ENCODE assay signal across 1 cellular context in the genomic region with DNA sequence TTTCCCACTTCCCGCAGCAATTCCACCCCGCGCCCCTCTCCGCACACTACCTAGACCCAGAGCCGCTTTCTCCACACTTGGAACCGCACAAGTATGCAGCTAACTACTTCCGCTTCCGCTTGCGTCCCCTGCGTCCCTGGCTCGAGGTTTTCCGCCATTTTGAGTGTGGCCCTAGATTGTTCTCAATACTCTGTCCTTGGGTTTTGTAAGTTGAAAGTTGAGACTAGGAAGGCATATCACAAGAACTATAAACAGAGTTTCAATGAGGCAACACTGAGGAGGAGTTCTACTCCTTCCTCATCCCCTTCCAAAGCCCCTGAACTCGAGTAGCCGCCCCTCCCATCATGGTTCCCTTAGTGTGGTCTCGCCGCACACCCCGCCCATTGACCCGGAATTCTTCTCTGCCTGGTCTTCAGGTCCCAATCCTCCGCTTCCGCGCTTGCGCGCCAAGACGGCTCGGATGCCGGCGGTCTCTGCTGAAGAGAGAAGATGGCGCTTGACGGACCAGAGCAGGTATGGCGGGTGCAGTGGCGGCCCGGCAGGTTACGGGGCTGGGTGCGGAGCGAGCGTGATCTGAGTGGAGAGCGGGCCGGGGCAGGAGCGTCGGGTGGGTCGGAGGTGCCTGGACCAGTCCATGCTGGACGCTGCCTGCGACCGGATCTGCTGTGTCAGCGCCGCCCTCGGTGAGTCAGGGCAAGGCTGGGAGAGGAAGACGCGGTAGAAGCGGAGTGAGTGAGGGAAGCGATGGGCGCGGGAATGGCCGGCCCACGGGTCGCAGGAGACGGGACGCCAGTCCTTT.
TF ChIP-seq lines count a peak whose summit lies in the region.

A gene with protein sequence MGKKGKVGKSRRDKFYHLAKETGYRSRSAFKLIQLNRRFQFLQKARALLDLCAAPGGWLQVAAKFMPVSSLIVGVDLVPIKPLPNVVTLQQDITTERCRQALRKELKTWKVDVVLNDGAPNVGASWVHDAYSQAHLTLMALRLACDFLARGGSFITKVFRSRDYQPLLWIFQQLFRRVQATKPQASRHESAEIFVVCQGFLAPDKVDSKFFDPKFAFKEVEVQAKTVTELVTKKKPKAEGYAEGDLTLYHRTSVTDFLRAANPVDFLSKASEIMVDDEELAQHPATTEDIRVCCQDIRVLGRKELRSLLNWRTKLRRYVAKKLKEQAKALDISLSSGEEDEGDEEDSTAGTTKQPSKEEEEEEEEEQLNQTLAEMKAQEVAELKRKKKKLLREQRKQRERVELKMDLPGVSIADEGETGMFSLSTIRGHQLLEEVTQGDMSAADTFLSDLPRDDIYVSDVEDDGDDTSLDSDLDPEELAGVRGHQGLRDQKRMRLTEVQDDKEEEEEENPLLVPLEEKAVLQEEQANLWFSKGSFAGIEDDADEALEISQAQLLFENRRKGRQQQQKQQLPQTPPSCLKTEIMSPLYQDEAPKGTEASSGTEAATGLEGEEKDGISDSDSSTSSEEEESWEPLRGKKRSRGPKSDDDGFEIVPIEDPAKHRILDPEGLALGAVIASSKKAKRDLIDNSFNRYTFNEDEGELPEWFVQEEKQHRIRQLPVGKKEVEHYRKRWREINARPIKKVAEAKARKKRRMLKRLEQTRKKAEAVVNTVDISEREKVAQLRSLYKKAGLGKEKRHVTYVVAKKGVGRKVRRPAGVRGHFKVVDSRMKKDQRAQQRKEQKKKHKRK (minus strand): TSS at position 662 of the 799 bp plus-strand sequence. CDS start 761 bp downstream, outside the sequence.
A gene (plus strand): TSS at position 430 of the 799 bp plus-strand sequence. CDS start 60 bp downstream, at position 490.

TF ChIP-seq in WTC11, 78 proteins besides CTCF, POLR2A, EP300 and RAD21 (continued from another document and continues in another):
- TF ChIP-seq NR1H2 (CRISPR knock-in tag; IDR thresholded peaks at IDR 0.05) (no peak), ATF1 (CRISPR knock-in tag; IDR thresholded peaks at IDR 0.05) (no peak), RELA (CRISPR knock-in tag; IDR thresholded peaks at IDR 0.05; ENCODE audit: borderline replicate concordance) (no peak), ZNF219 (CRISPR knock-in tag; IDR thresholded peaks at IDR 0.05; ENCODE audit: borderline replicate concordance) (no peak), ZNF671 (CRISPR knock-in tag; IDR thresholded peaks at IDR 0.05) (no peak), NR2C2 (CRISPR knock-in tag; IDR thresholded peaks at IDR 0.05) (peak; percentile 91), ZBTB21 (CRISPR knock-in tag; IDR thresholded peaks at IDR 0.05; ENCODE audit: borderline replicate concordance) (no peak), CREM (CRISPR knock-in tag; IDR thresholded peaks at IDR 0.05) (no peak), PRRX2 (CRISPR knock-in tag; IDR thresholded peaks at IDR 0.05) (no peak), NR3C1 (CRISPR knock-in tag; conservative IDR thresholded peaks at IDR 0.05; ENCODE audit: low read depth) (no peak), ELF4 (CRISPR knock-in tag; IDR thresholded peaks at IDR 0.05; ENCODE audit: low read depth) (no peak), MXD4 (CRISPR knock-in tag; IDR thresholded peaks at IDR 0.05; ENCODE audit: borderline replicate concordance) (no peak), ZNF423 (CRISPR knock-in tag; IDR thresholded peaks at IDR 0.05) (no peak), SMAD4 (CRISPR knock-in tag; IDR thresholded peaks at IDR 0.05) (no peak), GTF2I (CRISPR knock-in tag; conservative IDR thresholded peaks at IDR 0.05) (no peak), TP53 (CRISPR knock-in tag; IDR thresholded peaks at IDR 0.05) (no peak), SP1 (CRISPR knock-in tag; conservative IDR thresholded peaks at IDR 0.05) (peak; percentile 56; the same call in 1 of the 2 replicates), NFATC4 (CRISPR knock-in tag; IDR thresholded peaks at IDR 0.05) (no peak), GRHL2 (CRISPR knock-in tag; IDR thresholded peaks at IDR 0.05; ENCODE audit: insufficient replicate concordance, severe bottlenecking) (no peak), TCF7 (CRISPR knock-in tag; IDR thresholded peaks at IDR 0.05; ENCODE audit: low read depth) (no peak)
- TF ChIP-seq, protein P1, sequence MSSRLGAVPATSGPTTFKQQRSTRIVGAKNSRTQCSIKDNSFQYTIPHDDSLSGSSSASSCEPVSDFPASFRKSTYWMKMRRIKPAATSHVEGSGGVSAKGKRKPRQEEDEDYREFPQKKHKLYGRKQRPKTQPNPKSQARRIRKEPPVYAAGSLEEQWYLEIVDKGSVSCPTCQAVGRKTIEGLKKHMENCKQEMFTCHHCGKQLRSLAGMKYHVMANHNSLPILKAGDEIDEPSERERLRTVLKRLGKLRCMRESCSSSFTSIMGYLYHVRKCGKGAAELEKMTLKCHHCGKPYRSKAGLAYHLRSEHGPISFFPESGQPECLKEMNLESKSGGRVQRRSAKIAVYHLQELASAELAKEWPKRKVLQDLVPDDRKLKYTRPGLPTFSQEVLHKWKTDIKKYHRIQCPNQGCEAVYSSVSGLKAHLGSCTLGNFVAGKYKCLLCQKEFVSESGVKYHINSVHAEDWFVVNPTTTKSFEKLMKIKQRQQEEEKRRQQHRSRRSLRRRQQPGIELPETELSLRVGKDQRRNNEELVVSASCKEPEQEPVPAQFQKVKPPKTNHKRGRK (CRISPR knock-in tag; IDR thresholded peaks at IDR 0.05; ENCODE audit: borderline replicate concordance), result no peak
- TF ChIP-seq, protein P2, sequence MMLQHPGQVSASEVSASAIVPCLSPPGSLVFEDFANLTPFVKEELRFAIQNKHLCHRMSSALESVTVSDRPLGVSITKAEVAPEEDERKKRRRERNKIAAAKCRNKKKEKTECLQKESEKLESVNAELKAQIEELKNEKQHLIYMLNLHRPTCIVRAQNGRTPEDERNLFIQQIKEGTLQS (CRISPR knock-in tag; conservative IDR thresholded peaks at IDR 0.05), result no peak
- TF ChIP-seq, protein P3, sequence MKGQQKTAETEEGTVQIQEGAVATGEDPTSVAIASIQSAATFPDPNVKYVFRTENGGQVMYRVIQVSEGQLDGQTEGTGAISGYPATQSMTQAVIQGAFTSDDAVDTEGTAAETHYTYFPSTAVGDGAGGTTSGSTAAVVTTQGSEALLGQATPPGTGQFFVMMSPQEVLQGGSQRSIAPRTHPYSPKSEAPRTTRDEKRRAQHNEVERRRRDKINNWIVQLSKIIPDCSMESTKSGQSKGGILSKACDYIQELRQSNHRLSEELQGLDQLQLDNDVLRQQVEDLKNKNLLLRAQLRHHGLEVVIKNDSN (CRISPR knock-in tag; IDR thresholded peaks at IDR 0.05), result no peak
- TF ChIP-seq, protein P4, sequence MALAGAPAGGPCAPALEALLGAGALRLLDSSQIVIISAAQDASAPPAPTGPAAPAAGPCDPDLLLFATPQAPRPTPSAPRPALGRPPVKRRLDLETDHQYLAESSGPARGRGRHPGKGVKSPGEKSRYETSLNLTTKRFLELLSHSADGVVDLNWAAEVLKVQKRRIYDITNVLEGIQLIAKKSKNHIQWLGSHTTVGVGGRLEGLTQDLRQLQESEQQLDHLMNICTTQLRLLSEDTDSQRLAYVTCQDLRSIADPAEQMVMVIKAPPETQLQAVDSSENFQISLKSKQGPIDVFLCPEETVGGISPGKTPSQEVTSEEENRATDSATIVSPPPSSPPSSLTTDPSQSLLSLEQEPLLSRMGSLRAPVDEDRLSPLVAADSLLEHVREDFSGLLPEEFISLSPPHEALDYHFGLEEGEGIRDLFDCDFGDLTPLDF (CRISPR knock-in tag; IDR thresholded peaks at IDR 0.05), result no peak
- TF ChIP-seq, protein P5, sequence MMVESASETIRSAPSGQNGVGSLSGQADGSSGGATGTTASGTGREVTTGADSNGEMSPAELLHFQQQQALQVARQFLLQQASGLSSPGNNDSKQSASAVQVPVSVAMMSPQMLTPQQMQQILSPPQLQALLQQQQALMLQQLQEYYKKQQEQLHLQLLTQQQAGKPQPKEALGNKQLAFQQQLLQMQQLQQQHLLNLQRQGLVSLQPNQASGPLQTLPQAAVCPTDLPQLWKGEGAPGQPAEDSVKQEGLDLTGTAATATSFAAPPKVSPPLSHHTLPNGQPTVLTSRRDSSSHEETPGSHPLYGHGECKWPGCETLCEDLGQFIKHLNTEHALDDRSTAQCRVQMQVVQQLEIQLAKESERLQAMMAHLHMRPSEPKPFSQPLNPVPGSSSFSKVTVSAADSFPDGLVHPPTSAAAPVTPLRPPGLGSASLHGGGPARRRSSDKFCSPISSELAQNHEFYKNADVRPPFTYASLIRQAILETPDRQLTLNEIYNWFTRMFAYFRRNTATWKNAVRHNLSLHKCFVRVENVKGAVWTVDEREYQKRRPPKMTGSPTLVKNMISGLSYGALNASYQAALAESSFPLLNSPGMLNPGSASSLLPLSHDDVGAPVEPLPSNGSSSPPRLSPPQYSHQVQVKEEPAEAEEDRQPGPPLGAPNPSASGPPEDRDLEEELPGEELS (CRISPR knock-in tag; IDR thresholded peaks at IDR 0.05), result peak; percentile 82; the same call in 1 of the 2 replicates
- TF ChIP-seq, protein P6, sequence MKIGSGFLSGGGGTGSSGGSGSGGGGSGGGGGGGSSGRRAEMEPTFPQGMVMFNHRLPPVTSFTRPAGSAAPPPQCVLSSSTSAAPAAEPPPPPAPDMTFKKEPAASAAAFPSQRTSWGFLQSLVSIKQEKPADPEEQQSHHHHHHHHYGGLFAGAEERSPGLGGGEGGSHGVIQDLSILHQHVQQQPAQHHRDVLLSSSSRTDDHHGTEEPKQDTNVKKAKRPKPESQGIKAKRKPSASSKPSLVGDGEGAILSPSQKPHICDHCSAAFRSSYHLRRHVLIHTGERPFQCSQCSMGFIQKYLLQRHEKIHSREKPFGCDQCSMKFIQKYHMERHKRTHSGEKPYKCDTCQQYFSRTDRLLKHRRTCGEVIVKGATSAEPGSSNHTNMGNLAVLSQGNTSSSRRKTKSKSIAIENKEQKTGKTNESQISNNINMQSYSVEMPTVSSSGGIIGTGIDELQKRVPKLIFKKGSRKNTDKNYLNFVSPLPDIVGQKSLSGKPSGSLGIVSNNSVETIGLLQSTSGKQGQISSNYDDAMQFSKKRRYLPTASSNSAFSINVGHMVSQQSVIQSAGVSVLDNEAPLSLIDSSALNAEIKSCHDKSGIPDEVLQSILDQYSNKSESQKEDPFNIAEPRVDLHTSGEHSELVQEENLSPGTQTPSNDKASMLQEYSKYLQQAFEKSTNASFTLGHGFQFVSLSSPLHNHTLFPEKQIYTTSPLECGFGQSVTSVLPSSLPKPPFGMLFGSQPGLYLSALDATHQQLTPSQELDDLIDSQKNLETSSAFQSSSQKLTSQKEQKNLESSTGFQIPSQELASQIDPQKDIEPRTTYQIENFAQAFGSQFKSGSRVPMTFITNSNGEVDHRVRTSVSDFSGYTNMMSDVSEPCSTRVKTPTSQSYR (CRISPR knock-in tag; IDR thresholded peaks at IDR 0.05), result no peak
- TF ChIP-seq, protein P7, sequence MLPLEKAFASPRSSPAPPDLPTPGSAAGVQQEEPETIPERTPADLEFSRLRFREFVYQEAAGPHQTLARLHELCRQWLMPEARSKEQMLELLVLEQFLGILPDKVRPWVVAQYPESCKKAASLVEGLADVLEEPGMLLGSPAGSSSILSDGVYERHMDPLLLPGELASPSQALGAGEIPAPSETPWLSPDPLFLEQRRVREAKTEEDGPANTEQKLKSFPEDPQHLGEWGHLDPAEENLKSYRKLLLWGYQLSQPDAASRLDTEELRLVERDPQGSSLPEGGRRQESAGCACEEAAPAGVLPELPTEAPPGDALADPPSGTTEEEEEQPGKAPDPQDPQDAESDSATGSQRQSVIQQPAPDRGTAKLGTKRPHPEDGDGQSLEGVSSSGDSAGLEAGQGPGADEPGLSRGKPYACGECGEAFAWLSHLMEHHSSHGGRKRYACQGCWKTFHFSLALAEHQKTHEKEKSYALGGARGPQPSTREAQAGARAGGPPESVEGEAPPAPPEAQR (CRISPR knock-in tag; IDR thresholded peaks at IDR 0.05), result no peak
- TF ChIP-seq, protein P8, sequence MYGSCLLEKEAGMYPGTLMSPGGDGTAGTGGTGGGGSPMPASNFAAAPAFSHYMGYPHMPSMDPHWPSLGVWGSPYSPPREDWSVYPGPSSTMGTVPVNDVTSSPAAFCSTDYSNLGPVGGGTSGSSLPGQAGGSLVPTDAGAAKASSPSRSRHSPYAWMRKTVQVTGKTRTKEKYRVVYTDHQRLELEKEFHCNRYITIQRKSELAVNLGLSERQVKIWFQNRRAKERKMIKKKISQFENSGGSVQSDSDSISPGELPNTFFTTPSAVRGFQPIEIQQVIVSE (CRISPR knock-in tag; IDR thresholded peaks at IDR 0.05; ENCODE audit: borderline replicate concordance), result no peak
- TF ChIP-seq, protein P9, sequence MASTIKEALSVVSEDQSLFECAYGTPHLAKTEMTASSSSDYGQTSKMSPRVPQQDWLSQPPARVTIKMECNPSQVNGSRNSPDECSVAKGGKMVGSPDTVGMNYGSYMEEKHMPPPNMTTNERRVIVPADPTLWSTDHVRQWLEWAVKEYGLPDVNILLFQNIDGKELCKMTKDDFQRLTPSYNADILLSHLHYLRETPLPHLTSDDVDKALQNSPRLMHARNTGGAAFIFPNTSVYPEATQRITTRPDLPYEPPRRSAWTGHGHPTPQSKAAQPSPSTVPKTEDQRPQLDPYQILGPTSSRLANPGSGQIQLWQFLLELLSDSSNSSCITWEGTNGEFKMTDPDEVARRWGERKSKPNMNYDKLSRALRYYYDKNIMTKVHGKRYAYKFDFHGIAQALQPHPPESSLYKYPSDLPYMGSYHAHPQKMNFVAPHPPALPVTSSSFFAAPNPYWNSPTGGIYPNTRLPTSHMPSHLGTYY (CRISPR knock-in tag; IDR thresholded peaks at IDR 0.05), result 0 out of 2 replicates have a peak, but pooled peaks have one; percentile 63
- TF ChIP-seq, protein P10, sequence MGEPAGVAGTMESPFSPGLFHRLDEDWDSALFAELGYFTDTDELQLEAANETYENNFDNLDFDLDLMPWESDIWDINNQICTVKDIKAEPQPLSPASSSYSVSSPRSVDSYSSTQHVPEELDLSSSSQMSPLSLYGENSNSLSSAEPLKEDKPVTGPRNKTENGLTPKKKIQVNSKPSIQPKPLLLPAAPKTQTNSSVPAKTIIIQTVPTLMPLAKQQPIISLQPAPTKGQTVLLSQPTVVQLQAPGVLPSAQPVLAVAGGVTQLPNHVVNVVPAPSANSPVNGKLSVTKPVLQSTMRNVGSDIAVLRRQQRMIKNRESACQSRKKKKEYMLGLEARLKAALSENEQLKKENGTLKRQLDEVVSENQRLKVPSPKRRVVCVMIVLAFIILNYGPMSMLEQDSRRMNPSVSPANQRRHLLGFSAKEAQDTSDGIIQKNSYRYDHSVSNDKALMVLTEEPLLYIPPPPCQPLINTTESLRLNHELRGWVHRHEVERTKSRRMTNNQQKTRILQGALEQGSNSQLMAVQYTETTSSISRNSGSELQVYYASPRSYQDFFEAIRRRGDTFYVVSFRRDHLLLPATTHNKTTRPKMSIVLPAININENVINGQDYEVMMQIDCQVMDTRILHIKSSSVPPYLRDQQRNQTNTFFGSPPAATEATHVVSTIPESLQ (CRISPR knock-in tag; IDR thresholded peaks at IDR 0.05), result no peak
- TF ChIP-seq, protein P11, sequence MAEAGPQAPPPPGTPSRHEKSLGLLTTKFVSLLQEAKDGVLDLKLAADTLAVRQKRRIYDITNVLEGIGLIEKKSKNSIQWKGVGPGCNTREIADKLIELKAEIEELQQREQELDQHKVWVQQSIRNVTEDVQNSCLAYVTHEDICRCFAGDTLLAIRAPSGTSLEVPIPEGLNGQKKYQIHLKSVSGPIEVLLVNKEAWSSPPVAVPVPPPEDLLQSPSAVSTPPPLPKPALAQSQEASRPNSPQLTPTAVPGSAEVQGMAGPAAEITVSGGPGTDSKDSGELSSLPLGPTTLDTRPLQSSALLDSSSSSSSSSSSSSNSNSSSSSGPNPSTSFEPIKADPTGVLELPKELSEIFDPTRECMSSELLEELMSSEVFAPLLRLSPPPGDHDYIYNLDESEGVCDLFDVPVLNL (CRISPR knock-in tag; IDR thresholded peaks at IDR 0.05; ENCODE audit: borderline replicate concordance, low read depth), result no peak
- TF ChIP-seq, protein P12, sequence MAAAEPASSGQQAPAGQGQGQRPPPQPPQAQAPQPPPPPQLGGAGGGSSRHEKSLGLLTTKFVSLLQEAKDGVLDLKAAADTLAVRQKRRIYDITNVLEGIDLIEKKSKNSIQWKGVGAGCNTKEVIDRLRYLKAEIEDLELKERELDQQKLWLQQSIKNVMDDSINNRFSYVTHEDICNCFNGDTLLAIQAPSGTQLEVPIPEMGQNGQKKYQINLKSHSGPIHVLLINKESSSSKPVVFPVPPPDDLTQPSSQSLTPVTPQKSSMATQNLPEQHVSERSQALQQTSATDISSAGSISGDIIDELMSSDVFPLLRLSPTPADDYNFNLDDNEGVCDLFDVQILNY (CRISPR knock-in tag; IDR thresholded peaks at IDR 0.05), result peak; percentile 79
